ENCODE assay signal across 19 cellular contexts in genomic region chr18:48554610-48555400, GRCh38. TPM values are rescaled to one million over a fixed set of nuclear protein-coding genes. Genes with fewer than 3 reads are reported as not detected.
"Had no signal": no experiment of that assay in that cellular context is flagged by ENCODE, and none has a peak within 500 bp of the region (broad histone marks: within the 10 kb centered on the region; RNA-seq: fewer than 3 reads in every experiment).

No MANE protein-coding gene starts in this region.

- H3K9ac ChIP-seq: neural progenitor cell had no signal

- H3K27ac Mint-ChIP-seq: activated CD4-positive, alpha-beta memory T cell treated with anti-CD3 and anti-CD28 coated beads, Interleukin-2, amount 10 ng/mL, durations not matched to agents 7 days and 5 days; activated CD4-positive, alpha-beta T cell treated with anti-CD3 and anti-CD28 coated beads, Interleukin-2, amount 10 ng/mL, durations not matched to agents 24 days and 14 days; naive thymus-derived CD4-positive, alpha-beta T cell; neural progenitor cell had no signal

- H3K4me2 ChIP-seq: neural progenitor cell had no signal

- H3K4me3 ChIP-seq: colonic mucosa, dorsolateral prefrontal cortex, left lung, lung, neural progenitor cell, thyroid gland, uterus had no signal

- ATAC-seq: left lung; naive thymus-derived CD4-positive, alpha-beta T cell had no signal

- H3K9me3 Mint-ChIP-seq: activated CD4-positive, alpha-beta memory T cell treated with anti-CD3 and anti-CD28 coated beads, Interleukin-2, amount 10 ng/mL, durations not matched to agents 7 days and 5 days; activated CD4-positive, alpha-beta T cell treated with anti-CD3 and anti-CD28 coated beads, Interleukin-2, amount 10 ng/mL, durations not matched to agents 24 days and 14 days; activated naive CD4-positive, alpha-beta T cell treated with anti-CD3 and anti-CD28 coated beads, Interleukin-2, amount 50 U/mL, for 24 hours; central memory CD8-positive, alpha-beta T cell; neural progenitor cell had no signal

- H3K4me1 Mint-ChIP-seq: activated CD4-positive, alpha-beta T cell treated with anti-CD3 and anti-CD28 coated beads, Interleukin-2, amount 10 ng/mL, durations not matched to agents 24 days and 14 days; activated naive CD4-positive, alpha-beta T cell treated with anti-CD3 and anti-CD28 coated beads, Interleukin-2, amount 50 U/mL, for 24 hours; central memory CD8-positive, alpha-beta T cell; naive thymus-derived CD4-positive, alpha-beta T cell; neural progenitor cell had no signal

- H3K27ac ChIP-seq: colonic mucosa, dorsolateral prefrontal cortex, left lung, neural progenitor cell, thyroid gland, uterus had no signal

- H3K4me3 Mint-ChIP-seq: activated CD4-positive, alpha-beta memory T cell treated with anti-CD3 and anti-CD28 coated beads, Interleukin-2, amount 10 ng/mL, durations not matched to agents 7 days and 5 days; activated CD4-positive, alpha-beta T cell treated with anti-CD3 and anti-CD28 coated beads, Interleukin-2, amount 10 ng/mL, durations not matched to agents 24 days and 14 days; activated naive CD4-positive, alpha-beta T cell treated with anti-CD3 and anti-CD28 coated beads, Interleukin-2, amount 50 U/mL, for 24 hours; brain; central memory CD8-positive, alpha-beta T cell; naive thymus-derived CD4-positive, alpha-beta T cell; neural progenitor cell had no signal

- H3K27me3 ChIP-seq: colonic mucosa, dorsolateral prefrontal cortex, left lung, neural progenitor cell, thyroid gland, uterus had no signal

- H3K9me3 ChIP-seq: colonic mucosa, thyroid gland, uterus had no signal

- H3K36me3 ChIP-seq: colonic mucosa, left lung, neural progenitor cell, thyroid gland, uterus had no signal

- H3K4me1 ChIP-seq: colonic mucosa, left lung, neural progenitor cell, uterus had no signal

- DNase-seq: activated CD4-positive, alpha-beta memory T cell treated with anti-CD3 and anti-CD28 coated beads, Interleukin-2, amount 10 ng/mL, durations not matched to agents 7 days and 5 days; activated CD4-positive, alpha-beta T cell treated with anti-CD3 and anti-CD28 coated beads, Interleukin-2, amount 10 ng/mL, durations not matched to agents 24 days and 14 days; activated gamma-delta T cell treated with Interleukin-2 at 50 U/mL for 16 hours; colonic mucosa; dorsolateral prefrontal cortex; kidney; left lung; naive thymus-derived CD4-positive, alpha-beta T cell; retina; stimulated activated CD4-positive, alpha-beta T cell treated with anti-CD3 and anti-CD28 coated beads, Interleukin-4, amount 100 ng/mL, for 24 hours; stimulated activated naive CD4-positive, alpha-beta T cell treated with Interleukin-2 at 50 U/mL for 16 hours; substantia nigra; thyroid gland; uterus had no signal

- H2AFZ ChIP-seq: neural progenitor cell had no signal

- FAIRE-seq: kidney had no signal

- H3K36me3 Mint-ChIP-seq: activated naive CD4-positive, alpha-beta T cell treated with anti-CD3 and anti-CD28 coated beads, Interleukin-2, amount 50 U/mL, for 24 hours; naive thymus-derived CD4-positive, alpha-beta T cell had no signal

RNA-seq across cellular contexts. Expression of gene CTIF, which starts 16.0 kb away (rescaled TPM):
- polyA plus RNA-seq: naive thymus-derived CD4-positive, alpha-beta T cell had no signal
